ENCODE assay signal across 13 cellular contexts in genomic region chr3:4394048-4394447, GRCh38.
A peak's percentile ranks its signal among the peaks of the same experiment; 100 is the strongest.
DNase-seq lines count a peak whose midpoint lies in the region; ATAC-seq and TF ChIP-seq lines count a peak whose summit lies in the region.
"Had no signal": no experiment of that assay in that cellular context is flagged by ENCODE, and none has a peak within 500 bp of the region (broad histone marks: within the 10 kb centered on the region; RNA-seq: fewer than 3 reads in every experiment).

No MANE protein-coding gene starts in this region.

- no peak for TF ChIP-seq POLR2A in stomach (IDR thresholded peaks at IDR 0.05)

- H3K36me3 Mint-ChIP-seq in CD14-positive monocyte: peaks cover 58 to 63% of the 10 kb centered on the region in 2 donors
- peaks cover 28% of the 10 kb centered on the region for H3K36me3 Mint-ChIP-seq in activated T-helper 1 cell treated with anti-CD3 and anti-CD28 coated beads, Interleukin-12 subunit alpha, Interleukin-12 subunit beta, Interleukin-2, Interleukin-4 antibody, amounts not matched to agents 30 ng/mL and 10 ng/mL and 1 ng/mL, durations not matched to agents 14 hours and 24 hours and 36 hours (ENCODE audit: low read depth)

- no peaks in the 10 kb centered on the region for H3K27me3 Mint-ChIP-seq in CD14-positive monocyte (ENCODE audit: low read depth in 3 of 3)
- peaks cover 1% of the 10 kb centered on the region for H3K27me3 Mint-ChIP-seq in activated T-helper 1 cell treated with anti-CD3 and anti-CD28 coated beads, Interleukin-12 subunit alpha, Interleukin-12 subunit beta, Interleukin-2, Interleukin-4 antibody, amounts not matched to agents 30 ng/mL and 10 ng/mL and 1 ng/mL, durations not matched to agents 14 hours and 24 hours and 36 hours (ENCODE audit: insufficient read depth)

- H3K4me1 ChIP-seq in stomach (peaks cover 0 to 3% (median 0%) of the 10 kb centered on the region in 4 donors), HAP-1 (no peaks in the 10 kb centered on the region; the same call in 1 of the 2 replicates)
- H3K4me1 ChIP-seq: Caco-2, right lobe of liver had no signal

- ATAC-seq in Right ventricle myocardium inferior: no peak
- ATAC-seq: right lobe of liver had no signal

- DNase-seq in CD14-positive monocyte (ENCODE audit: low spot score) (peak; percentile 54), Kasumi-1 (lab: John Stamatoyannopoulos, UW) (peak; percentile 72 to 75), glomerular endothelial cell (ENCODE audit: extremely low read depth, low read depth, low spot score) (peak; percentile 61), stomach (no peak), Right ventricle myocardium inferior (ENCODE audit: missing footprints) (no peak), HAP-1 (ENCODE audit: low spot score in 2 of 2) (no peak), amygdala (lab: John Stamatoyannopoulos, UW) (no peak)
- DNase-seq in activated T-helper 1 cell treated with anti-CD3 and anti-CD28 coated beads, Interleukin-12 subunit alpha, Interleukin-12 subunit beta, Interleukin-2, Interleukin-4 antibody, amounts not matched to agents 30 ng/mL and 10 ng/mL and 1 ng/mL, durations not matched to agents 14 hours and 24 hours and 36 hours (ENCODE audit: low spot score): peak; percentile 13
- DNase-seq: Caco-2; caudate nucleus; right lobe of liver; stimulated activated naive CD4-positive, alpha-beta T cell treated with Interleukin-2 at 50 U/mL for 16 hours had no signal

- H3K9me3 ChIP-seq in stomach (no peaks in the 10 kb centered on the region), HAP-1 (no peaks in the 10 kb centered on the region)
- H3K9me3 ChIP-seq: Caco-2, right lobe of liver had no signal

- peaks cover 4 to 29% (median 10%) of the 10 kb centered on the region in 4 donors for H3K36me3 ChIP-seq in stomach
- H3K36me3 ChIP-seq in HAP-1 (replicated peaks): no peaks in the 10 kb centered on the region
- H3K36me3 ChIP-seq: right lobe of liver had no signal

- intact Hi-C loops in CD14-positive monocyte (cut with micrococcal nuclease) (no loop called here), stomach (cut with DNase I; ENCODE audit: low total_unique reads) (no loop called here), Right ventricle myocardium inferior (cut with DNase I) (no loop called here)
- intact Hi-C loops in activated T-helper 1 cell treated with anti-CD3 and anti-CD28 coated beads, Interleukin-12 subunit alpha, Interleukin-12 subunit beta, Interleukin-2, Interleukin-4 antibody, amounts not matched to agents 30 ng/mL and 10 ng/mL and 1 ng/mL, durations not matched to agents 14 hours and 24 hours and 36 hours (cut with micrococcal nuclease): loop anchor here (2.0 kb wide), 1 partner anchor 43 kb away; no protein-coding TSS in a partner anchor

- 76 to 92% (median 87%) methylated on average over 3 of the region's 3 CpGs for WGBS in stomach, 5 donors

- no peak overlapping the region for H3K4me3 Mint-ChIP-seq in CD14-positive monocyte
- H3K4me3 Mint-ChIP-seq in activated T-helper 1 cell treated with anti-CD3 and anti-CD28 coated beads, Interleukin-12 subunit alpha, Interleukin-12 subunit beta, Interleukin-2, Interleukin-4 antibody, amounts not matched to agents 30 ng/mL and 10 ng/mL and 1 ng/mL, durations not matched to agents 14 hours and 24 hours and 36 hours: peak overlapping the region; percentile 22

- peaks cover 13% of the 10 kb centered on the region for H3K4me1 Mint-ChIP-seq in CD14-positive monocyte
- peaks cover 57% of the 10 kb centered on the region for H3K4me1 Mint-ChIP-seq in activated T-helper 1 cell treated with anti-CD3 and anti-CD28 coated beads, Interleukin-12 subunit alpha, Interleukin-12 subunit beta, Interleukin-2, Interleukin-4 antibody, amounts not matched to agents 30 ng/mL and 10 ng/mL and 1 ng/mL, durations not matched to agents 14 hours and 24 hours and 36 hours (ENCODE audit: low read depth)

- no peak overlapping the region for H3K27ac ChIP-seq in stomach
- H3K27ac ChIP-seq: right lobe of liver, VCaP had no signal

- no peak for TF ChIP-seq CTCF in CD14-positive monocyte (IDR thresholded peaks at IDR 0.05)
- no peak for TF ChIP-seq CTCF in stomach (IDR thresholded peaks at IDR 0.05)

- TF ChIP-seq EP300 in stomach (IDR thresholded peaks at IDR 0.05): no peak

- H3K4me3 ChIP-seq in stomach: no peak overlapping the region
- H3K4me3 ChIP-seq in HAP-1: no peak overlapping the region
- H3K4me3 ChIP-seq: right lobe of liver had no signal

- in situ Hi-C loops in HAP-1 (cut with MboI; ENCODE audit: low sequenced_read_pairs): no loop called here

- peak overlapping the region in 2 of 7 donors; percentile 59 to 69 for H3K27ac Mint-ChIP-seq in CD14-positive monocyte
- peak overlapping the region; percentile 78 for H3K27ac Mint-ChIP-seq in activated T-helper 1 cell treated with anti-CD3 and anti-CD28 coated beads, Interleukin-12 subunit alpha, Interleukin-12 subunit beta, Interleukin-2, Interleukin-4 antibody, amounts not matched to agents 30 ng/mL and 10 ng/mL and 1 ng/mL, durations not matched to agents 14 hours and 24 hours and 36 hours

- H3K9me3 Mint-ChIP-seq in CD14-positive monocyte: peaks cover 0 to 11% (median 7%) of the 10 kb centered on the region in 7 donors
- H3K9me3 Mint-ChIP-seq in activated T-helper 1 cell treated with anti-CD3 and anti-CD28 coated beads, Interleukin-12 subunit alpha, Interleukin-12 subunit beta, Interleukin-2, Interleukin-4 antibody, amounts not matched to agents 30 ng/mL and 10 ng/mL and 1 ng/mL, durations not matched to agents 14 hours and 24 hours and 36 hours: peaks cover 18% of the 10 kb centered on the region

- no peaks in the 10 kb centered on the region for H3K27me3 ChIP-seq in stomach
- H3K27me3 ChIP-seq in HAP-1 (ENCODE audit: low read depth): no peaks in the 10 kb centered on the region
- H3K27me3 ChIP-seq: right lobe of liver had no signal

Comparison
In these comparisons a context has a peak if more than half of its experiments do, and no peak if none do; other contexts are left out.
1. DNase-seq: peak in CD14-positive monocyte (single experiment), Kasumi-1 (2 of 2), activated T-helper 1 cell treated with anti-CD3 and anti-CD28 coated beads, Interleukin-12 subunit alpha, Interleukin-12 subunit beta, Interleukin-2, Interleukin-4 antibody, amounts not matched to agents 30 ng/mL and 10 ng/mL and 1 ng/mL, durations not matched to agents 14 hours and 24 hours and 36 hours (single experiment) and glomerular endothelial cell (single experiment); none in stomach (single experiment), Right ventricle myocardium inferior (single experiment), HAP-1 (0 of 2) and amygdala (0 of 56).